ENCODE assay signal across 1 cellular context in genomic region chr4:56850910-56851309, GRCh38.
TF ChIP-seq lines count a peak whose summit lies in the region.

No MANE protein-coding gene starts in this region.

TF ChIP-seq in HEK293, 187 proteins besides CTCF, POLR2A, EP300 and RAD21 (continued from another document):
- TF ChIP-seq ZBTB7A (tag by site-specific recombination; IDR thresholded peaks at IDR 0.05; ENCODE audit: low read depth), result no peak
